Comparison of ENCODE assay signal across 24 cellular contexts in genomic region chr14:24269368-24269767, GRCh38. TPM values are rescaled to one million over a fixed set of nuclear protein-coding genes. Genes with fewer than 3 reads are reported as not detected.
DNase-seq lines count a peak whose midpoint lies in the region; ATAC-seq, FAIRE-seq and TF ChIP-seq lines count a peak whose summit lies in the region.
"Had no signal": no experiment of that assay in that cellular context is flagged by ENCODE, and none has a peak within 500 bp of the region (broad histone marks: within the 10 kb centered on the region; RNA-seq: fewer than 3 reads in every experiment).

No MANE protein-coding gene starts in this region.

- H3K9me3 Mint-ChIP-seq in natural killer cell (no peaks in the 10 kb centered on the region), T-cell (no peaks in the 10 kb centered on the region), type B pancreatic cell (no peaks in the 10 kb centered on the region)
- H3K9me3 Mint-ChIP-seq in natural killer cell treated with Interleukin-12 subunit alpha and Interleukin-12 subunit beta and Interleukin-15 and Interleukin-18, amount 100 ng/mL, for 72 hours: no peaks in the 10 kb centered on the region
- no peaks in the 10 kb centered on the region for H3K9me3 Mint-ChIP-seq in effector memory CD8-positive, alpha-beta T cell
- H3K9me3 Mint-ChIP-seq: CD8-positive, alpha-beta memory T cell; GM23338 had no signal

- H3K36me3 Mint-ChIP-seq in natural killer cell: peaks cover 11% of the 10 kb centered on the region
- H3K36me3 Mint-ChIP-seq in natural killer cell treated with Interleukin-12 subunit alpha and Interleukin-12 subunit beta and Interleukin-15 and Interleukin-18, amount 100 ng/mL, for 72 hours: no peaks in the 10 kb centered on the region
- H3K36me3 Mint-ChIP-seq in T-cell: peaks cover 34% of the 10 kb centered on the region
- H3K36me3 Mint-ChIP-seq in type B pancreatic cell: peaks cover 4% of the 10 kb centered on the region
- H3K36me3 Mint-ChIP-seq in effector memory CD8-positive, alpha-beta T cell (ENCODE audit: insufficient read depth): peaks cover 36% of the 10 kb centered on the region

- H2AFZ ChIP-seq in HepG2 (ENCODE audit: low read length): no peak overlapping the region
- H2AFZ ChIP-seq: GM23338 had no signal

- no peaks in the 10 kb centered on the region for H4K20me1 ChIP-seq in HepG2 (ENCODE audit: insufficient read depth, low read length)
- H4K20me1 ChIP-seq: BLaER1 had no signal

- CTCF ChIA-PET in T-cell (lab: Charles Lee): interaction anchor here (0.7 to 2.6 kb wide), 5 partner anchors 21 to 27 kb away, joined by 3 to 30 read pairs (median 3); partner anchors contain the start of gene TINF2 (in 1 of the 2)
- CTCF ChIA-PET in HepG2 (lab: Yijun Ruan, JAX; ENCODE audit: low intra/inter-chr PET ratio, low total read pairs): no interaction called here

- no peak overlapping the region for H3K4me2 ChIP-seq in HepG2 (ENCODE audit: low read depth, low read length)
- H3K4me2 ChIP-seq: BLaER1, GM23338 had no signal

- H3K9ac ChIP-seq in HepG2 (ENCODE audit: insufficient read depth, low read depth, low read length): no peak overlapping the region
- H3K9ac ChIP-seq: BLaER1 had no signal

- POLR2A ChIA-PET in T-cell (lab: Charles Lee): interaction anchor here in 1 of 2 donors (0.8 kb wide), 1 partner anchor 61 kb away, joined by 3 read pairs; no protein-coding TSS in a partner anchor
- POLR2A ChIA-PET in HepG2 (lab: Yijun Ruan, JAX): interaction anchor here (1.0 to 16.5 kb wide), 7 partner anchors 11 to 123 kb away, joined by 3 to 435 read pairs (median 42); partner anchors contain the start of genes DHRS1, GMPR2, NEDD8 and NOP9

- peaks cover 4% of the 10 kb centered on the region for H3K79me2 ChIP-seq in HepG2 (ENCODE audit: insufficient read depth, low read length)

- H3K27ac Mint-ChIP-seq in natural killer cell: peak overlapping the region in 1 of 2 donors; percentile 47
- no peak overlapping the region for H3K27ac Mint-ChIP-seq in natural killer cell treated with Interleukin-12 subunit alpha and Interleukin-12 subunit beta and Interleukin-15 and Interleukin-18, amount 100 ng/mL, for 72 hours
- H3K27ac Mint-ChIP-seq in T-cell: peak overlapping the region in 1 of 2 donors; percentile 19
- H3K27ac Mint-ChIP-seq in type B pancreatic cell: no peak overlapping the region
- H3K27ac Mint-ChIP-seq in effector memory CD8-positive, alpha-beta T cell: no peak overlapping the region
- H3K27ac Mint-ChIP-seq: GM23338 had no signal

- DNase-seq in natural killer cell (no peak), T-cell (no peak), HepG2 (ENCODE audit: low spot score) (no peak), type B pancreatic cell (ENCODE audit: extremely low spot score, unreplicated experiment) (no peak), urothelium cell line (ENCODE audit: low spot score) (no peak)
- DNase-seq in natural killer cell treated with Interleukin-12 subunit alpha and Interleukin-12 subunit beta and Interleukin-15 and Interleukin-18, amount 100 ng/mL, for 72 hours (ENCODE audit: low spot score): no peak
- DNase-seq in central memory CD4-positive, alpha-beta T cell: no peak
- DNase-seq in effector memory CD8-positive, alpha-beta T cell: no peak
- DNase-seq: Calu3, DMS153, KG1, NCI-H1105 treated with DMSO at 0.1 percent for 48 hours, NCI-H187, NCI-H446, NCI-H526, OCI-M1, Right ventricle myocardium superior had no signal

- TF ChIP-seq CTCF in natural killer cell (IDR thresholded peaks at IDR 0.05): no peak
- TF ChIP-seq CTCF in HepG2 (CRISPR knock-in tag; IDR thresholded peaks at IDR 0.05): no peak
- no peak for TF ChIP-seq CTCF in type B pancreatic cell (conservative IDR thresholded peaks at IDR 0.05)

- H3K4me3 ChIP-seq in HepG2 (replicated peaks in 1 of 3; ENCODE audit: insufficient read depth in 1 of 3, low read depth in 2 of 3, low read length in 3 of 3): no peak overlapping the region
- H3K4me3 ChIP-seq: BLaER1, GM23338 had no signal

- intact Hi-C loops in natural killer cell (cut with micrococcal nuclease) (no loop called here), HepG2 (cut with micrococcal nuclease; ENCODE audit: unreplicated experiment) (no loop called here)

- in situ Hi-C loops in HepG2 (cut with HindIII; ENCODE audit: extremely low pct_ligation_motif_present, low pct_unique_long_range_greater_than_20kb): no loop called here

- H3K4me3 Mint-ChIP-seq in natural killer cell (peak overlapping the region; percentile 40), T-cell (peak overlapping the region in 2 of 3 donors; percentile 6 to 9), type B pancreatic cell (peak overlapping the region; percentile 64)
- no peak overlapping the region for H3K4me3 Mint-ChIP-seq in natural killer cell treated with Interleukin-12 subunit alpha and Interleukin-12 subunit beta and Interleukin-15 and Interleukin-18, amount 100 ng/mL, for 72 hours
- peak overlapping the region in 1 of 2 donors; percentile 18 for H3K4me3 Mint-ChIP-seq in effector memory CD8-positive, alpha-beta T cell
- H3K4me3 Mint-ChIP-seq: GM23338 had no signal

- no peak for TF ChIP-seq RAD21 in HepG2 (CRISPR knock-in tag; IDR thresholded peaks at IDR 0.05)

- H3K36me3 ChIP-seq in HepG2 (replicated peaks in 1 of 2; ENCODE audit: control insufficient read depth in 1 of 2, insufficient read depth in 2 of 2, low read length in 2 of 2): peaks cover 19 to 38% of the 10 kb centered on the region in 2 experiments; a peak in 4 of 5 replicates

- ATAC-seq in natural killer cell (no peak), T-cell (replicated peaks in 1 of 4) (no peak), HepG2 (no peak)
- no peak for ATAC-seq in natural killer cell treated with Interleukin-12 subunit alpha and Interleukin-12 subunit beta and Interleukin-15 and Interleukin-18, amount 100 ng/mL, for 72 hours
- ATAC-seq in effector memory CD8-positive, alpha-beta T cell (replicated peaks): no peak
- ATAC-seq: GM23338, HCT116 had no signal

- BruUV-seq in HepG2 (replicated peaks; lab: Mats Ljungman, UMichigan): no TSS peak

- TF ChIP-seq EP300 in HepG2 (IDR thresholded peaks at IDR 0.05; ENCODE audit: low read depth in 2 of 2, low read length in 2 of 2) (no peak), HepG2 (CRISPR knock-in tag; IDR thresholded peaks at IDR 0.05; ENCODE audit: borderline replicate concordance) (no peak)

- TF ChIP-seq POLR2A in HepG2 (IDR thresholded peaks at IDR 0.05; ENCODE audit: insufficient read depth in 1 of 2, low read depth in 2 of 2, low read length in 2 of 2): no peak

- H3K4me1 ChIP-seq in HepG2 (ENCODE audit: insufficient read depth, low read length): peaks cover 22% of the 10 kb centered on the region

- H3K4me1 Mint-ChIP-seq in natural killer cell: peaks cover 25 to 30% of the 10 kb centered on the region in 2 donors
- H3K4me1 Mint-ChIP-seq in natural killer cell treated with Interleukin-12 subunit alpha and Interleukin-12 subunit beta and Interleukin-15 and Interleukin-18, amount 100 ng/mL, for 72 hours (ENCODE audit: low read depth in 2 of 2): peaks cover 40 to 44% of the 10 kb centered on the region in 2 donors
- H3K4me1 Mint-ChIP-seq in T-cell: peaks cover 34 to 41% (median 35%) of the 10 kb centered on the region in 3 donors
- peaks cover 15% of the 10 kb centered on the region for H3K4me1 Mint-ChIP-seq in type B pancreatic cell (ENCODE audit: unreplicated experiment)
- H3K4me1 Mint-ChIP-seq in effector memory CD8-positive, alpha-beta T cell (ENCODE audit: low read depth in 2 of 2): peaks cover 24 to 34% of the 10 kb centered on the region in 2 donors

- no peaks in the 10 kb centered on the region for H3K27me3 Mint-ChIP-seq in natural killer cell (ENCODE audit: low read depth in 2 of 2)
- no peaks in the 10 kb centered on the region for H3K27me3 Mint-ChIP-seq in natural killer cell treated with Interleukin-12 subunit alpha and Interleukin-12 subunit beta and Interleukin-15 and Interleukin-18, amount 100 ng/mL, for 72 hours
- no peaks in the 10 kb centered on the region for H3K27me3 Mint-ChIP-seq in T-cell
- no peaks in the 10 kb centered on the region for H3K27me3 Mint-ChIP-seq in type B pancreatic cell
- no peaks in the 10 kb centered on the region for H3K27me3 Mint-ChIP-seq in effector memory CD8-positive, alpha-beta T cell

- no peaks in the 10 kb centered on the region for H3K9me3 ChIP-seq in HepG2 (ENCODE audit: low read length)
- H3K9me3 ChIP-seq: BLaER1 had no signal

- no peak overlapping the region for H3K27ac ChIP-seq in HepG2 (ENCODE audit: extremely low read length, insufficient read depth, low read length)
- H3K27ac ChIP-seq: BLaER1 had no signal

- 95% methylated on average over 8 of the region's 8 CpGs for WGBS in HepG2 (ENCODE audit: low lambda C conversion rate)

- H3K27me3 ChIP-seq in HepG2 (ENCODE audit: control insufficient read depth in 1 of 2, insufficient read depth in 2 of 2, low read length in 2 of 2): no peaks in the 10 kb centered on the region; a peak in 1 of 5 replicates
- H3K27me3 ChIP-seq: BLaER1 had no signal

- no peak for FAIRE-seq in HepG2 (lab: Jason Lieb, UNC)
- no peak for FAIRE-seq in urothelium cell line (lab: Jason Lieb, UNC)
- FAIRE-seq: G401.6, GM18507, RCC 7860 had no signal

RNA-seq across cellular contexts. Expression of gene RABGGTA, which starts 2.0 kb away (rescaled TPM):
- total RNA-seq in natural killer cell (10 to 100 TPM; 72.9 to 95.1 (median 88.5) TPM), T-cell (10 to 100 TPM; 49.3 to 66.5 (median 62.4) TPM), HepG2 (2016; rRNA removed; fragmentation: Illumina TruSeq; extraction: Trizol) (31.2 and 57.9 TPM in 2 replicates), type B pancreatic cell (ENCODE audit: low replicate concordance) (31.1 and 39.2 TPM in 2 replicates)
- 10 to 100 TPM; 37.6 to 47.5 TPM for total RNA-seq in natural killer cell treated with Interleukin-12 subunit alpha and Interleukin-12 subunit beta and Interleukin-15 and Interleukin-18, amount 100 ng/mL, for 72 hours
- total RNA-seq in HepG2 (2016; cell fraction: cytosol; rRNA removed; fragmentation: Illumina TruSeq; extraction: Trizol; ENCODE audit: low read depth): 53.1 and 55.5 TPM in 2 replicates
- total RNA-seq in HepG2 (2016; cell fraction: insoluble cytoplasmic fraction; rRNA removed; fragmentation: Illumina TruSeq; extraction: Trizol): 28.7 and 55.2 TPM in 2 replicates
- 39.6 and 50.8 TPM in 2 replicates for total RNA-seq in HepG2 (2016; cell fraction: membrane; rRNA removed; fragmentation: Illumina TruSeq; extraction: Trizol)
- total RNA-seq in HepG2 (2016; cell fraction: nucleus; rRNA removed; fragmentation: Illumina TruSeq; extraction: Trizol): 73.3 and 76.1 TPM in 2 replicates
- polyA plus RNA-seq in HepG2 (2011; rRNA removed): 90.8 and 111 TPM in 2 replicates
- 39.6 and 61.4 TPM in 2 replicates for polyA plus RNA-seq in HepG2 (2011; cell fraction: cytosol; rRNA removed)
- polyA plus RNA-seq in HepG2 (2011; cell fraction: nucleus; rRNA removed): 727 and 889 TPM in 2 replicates
- polyA plus RNA-seq in HepG2 (2012): 57.8 and 65.9 TPM in 2 replicates
- polyA plus RNA-seq in HepG2 (2016; cell fraction: cytosol; fragmentation: Illumina TruSeq; extraction: Trizol; ENCODE audit: low read depth): 23.3 and 25.5 TPM in 2 replicates
- polyA plus RNA-seq in HepG2 (2016; cell fraction: insoluble cytoplasmic fraction; fragmentation: Illumina TruSeq; extraction: Trizol; ENCODE audit: low read depth): 26.2 and 35.5 TPM in 2 replicates
- 26.4 and 35.2 TPM in 2 replicates for polyA plus RNA-seq in HepG2 (2016; cell fraction: membrane; fragmentation: Illumina TruSeq; extraction: Trizol; ENCODE audit: low read depth)
- 187 and 194 TPM in 2 replicates for polyA plus RNA-seq in HepG2 (2016; cell fraction: nucleus; fragmentation: Illumina TruSeq; extraction: Trizol; ENCODE audit: insufficient read depth, low read depth)
- 110 and 204 TPM in 2 replicates for polyA minus RNA-seq in HepG2 (2011; rRNA and poly(A)+ RNA removed; ENCODE audit: low replicate concordance)
- polyA minus RNA-seq in HepG2 (2011; cell fraction: cytosol; rRNA and poly(A)+ RNA removed): 28.8 and 31.7 TPM in 2 replicates
- polyA minus RNA-seq in HepG2 (2011; cell fraction: nucleus; rRNA and poly(A)+ RNA removed): 149 and 154 TPM in 2 replicates

RNA-seq across cellular contexts. Expression of gene TGM1, which starts 6.4 kb away (rescaled TPM):
- total RNA-seq in natural killer cell (1 to 10 TPM; 1.7 to 4.9 (median 4.7) TPM), T-cell (10 to 100 TPM in 2 of 5 donors, 1 to 10 TPM in 3; 4.9 to 13.5 (median 9.4) TPM), HepG2 (2016; rRNA removed; fragmentation: Illumina TruSeq; extraction: Trizol) (1.9 and 3.2 TPM in 2 replicates), type B pancreatic cell (ENCODE audit: low replicate concordance) (10.1 and 16.6 TPM in 2 replicates)
- 1 to 10 TPM; 2.5 to 8.7 TPM for total RNA-seq in natural killer cell treated with Interleukin-12 subunit alpha and Interleukin-12 subunit beta and Interleukin-15 and Interleukin-18, amount 100 ng/mL, for 72 hours
- total RNA-seq in HepG2 (2016; cell fraction: cytosol; rRNA removed; fragmentation: Illumina TruSeq; extraction: Trizol; ENCODE audit: low read depth): 2.0 and 2.8 TPM in 2 replicates
- 0.86 and 4.5 TPM in 2 replicates for total RNA-seq in HepG2 (2016; cell fraction: insoluble cytoplasmic fraction; rRNA removed; fragmentation: Illumina TruSeq; extraction: Trizol)
- 2.8 and 3.2 TPM in 2 replicates for total RNA-seq in HepG2 (2016; cell fraction: membrane; rRNA removed; fragmentation: Illumina TruSeq; extraction: Trizol)
- total RNA-seq in HepG2 (2016; cell fraction: nucleus; rRNA removed; fragmentation: Illumina TruSeq; extraction: Trizol): 5.9 and 9.4 TPM in 2 replicates
- 9.5 and 10.6 TPM in 2 replicates for polyA plus RNA-seq in HepG2 (2011; rRNA removed)
- 2.8 and 4.4 TPM in 2 replicates for polyA plus RNA-seq in HepG2 (2011; cell fraction: cytosol; rRNA removed)
- polyA plus RNA-seq in HepG2 (2011; cell fraction: nucleus; rRNA removed): 70.4 and 118 TPM in 2 replicates
- polyA plus RNA-seq in HepG2 (2012): 5.0 and 6.8 TPM in 2 replicates
- 1.5 and 2.0 TPM in 2 replicates for polyA plus RNA-seq in HepG2 (2016; cell fraction: cytosol; fragmentation: Illumina TruSeq; extraction: Trizol; ENCODE audit: low read depth)
- polyA plus RNA-seq in HepG2 (2016; cell fraction: insoluble cytoplasmic fraction; fragmentation: Illumina TruSeq; extraction: Trizol; ENCODE audit: low read depth): 1.4 and 1.7 TPM in 2 replicates
- 1.9 and 2.6 TPM in 2 replicates for polyA plus RNA-seq in HepG2 (2016; cell fraction: membrane; fragmentation: Illumina TruSeq; extraction: Trizol; ENCODE audit: low read depth)
- 19.1 and 23.5 TPM in 2 replicates for polyA plus RNA-seq in HepG2 (2016; cell fraction: nucleus; fragmentation: Illumina TruSeq; extraction: Trizol; ENCODE audit: insufficient read depth, low read depth)
- polyA minus RNA-seq in HepG2 (2011; rRNA and poly(A)+ RNA removed; ENCODE audit: low replicate concordance): 10.5 and 15.8 TPM in 2 replicates
- 1.6 TPM in 1 of 2 replicates, not detected in the other for polyA minus RNA-seq in HepG2 (2011; cell fraction: cytosol; rRNA and poly(A)+ RNA removed)
- polyA minus RNA-seq in HepG2 (2011; cell fraction: nucleus; rRNA and poly(A)+ RNA removed): 19.0 and 26.3 TPM in 2 replicates
- polyA plus RNA-seq: CD8-positive, alpha-beta memory T cell had no signal

RNA-seq across cellular contexts. Expression of gene TINF2, which starts 26.9 kb away (rescaled TPM):
- total RNA-seq in natural killer cell (100 to 1,000 TPM; 158 to 269 (median 176) TPM), T-cell (100 to 1,000 TPM; 119 to 160 (median 139) TPM), HepG2 (2016; rRNA removed; fragmentation: Illumina TruSeq; extraction: Trizol) (73.5 and 73.7 TPM in 2 replicates), type B pancreatic cell (ENCODE audit: low replicate concordance) (41.0 and 58.6 TPM in 2 replicates)
- 100 to 1,000 TPM in 1 of 2 donors, 10 to 100 TPM in 1; 77.7 to 103 TPM for total RNA-seq in natural killer cell treated with Interleukin-12 subunit alpha and Interleukin-12 subunit beta and Interleukin-15 and Interleukin-18, amount 100 ng/mL, for 72 hours
- total RNA-seq in HepG2 (2016; cell fraction: cytosol; rRNA removed; fragmentation: Illumina TruSeq; extraction: Trizol; ENCODE audit: low read depth): 13.7 and 18.4 TPM in 2 replicates
- total RNA-seq in HepG2 (2016; cell fraction: insoluble cytoplasmic fraction; rRNA removed; fragmentation: Illumina TruSeq; extraction: Trizol): 68.8 and 73.9 TPM in 2 replicates
- 41.9 and 48.5 TPM in 2 replicates for total RNA-seq in HepG2 (2016; cell fraction: membrane; rRNA removed; fragmentation: Illumina TruSeq; extraction: Trizol)
- total RNA-seq in HepG2 (2016; cell fraction: nucleus; rRNA removed; fragmentation: Illumina TruSeq; extraction: Trizol): 48.8 and 53.9 TPM in 2 replicates
- 52.0 and 59.8 TPM in 2 replicates for polyA plus RNA-seq in HepG2 (2011; rRNA removed)
- 32.2 and 34.7 TPM in 2 replicates for polyA plus RNA-seq in HepG2 (2011; cell fraction: cytosol; rRNA removed)
- 73.2 and 83.2 TPM in 2 replicates for polyA plus RNA-seq in HepG2 (2011; cell fraction: nucleus; rRNA removed)
- 36.1 and 60.0 TPM in 2 replicates for polyA plus RNA-seq in HepG2 (2012)
- polyA plus RNA-seq in HepG2 (2016; cell fraction: cytosol; fragmentation: Illumina TruSeq; extraction: Trizol; ENCODE audit: low read depth): 10.3 and 11.1 TPM in 2 replicates
- 65.8 and 69.3 TPM in 2 replicates for polyA plus RNA-seq in HepG2 (2016; cell fraction: insoluble cytoplasmic fraction; fragmentation: Illumina TruSeq; extraction: Trizol; ENCODE audit: low read depth)
- 26.7 and 30.0 TPM in 2 replicates for polyA plus RNA-seq in HepG2 (2016; cell fraction: membrane; fragmentation: Illumina TruSeq; extraction: Trizol; ENCODE audit: low read depth)
- 53.3 and 55.1 TPM in 2 replicates for polyA plus RNA-seq in HepG2 (2016; cell fraction: nucleus; fragmentation: Illumina TruSeq; extraction: Trizol; ENCODE audit: insufficient read depth, low read depth)
- 36.9 and 44.7 TPM in 2 replicates for polyA minus RNA-seq in HepG2 (2011; rRNA and poly(A)+ RNA removed; ENCODE audit: low replicate concordance)
- polyA minus RNA-seq in HepG2 (2011; cell fraction: cytosol; rRNA and poly(A)+ RNA removed): 25.1 and 30.9 TPM in 2 replicates
- polyA minus RNA-seq in HepG2 (2011; cell fraction: nucleus; rRNA and poly(A)+ RNA removed): 82.3 and 93.4 TPM in 2 replicates

RNA-seq across cellular contexts. Expression of gene DHRS1, which starts 30.2 kb away (rescaled TPM):
- total RNA-seq in natural killer cell (10 to 100 TPM; 39.8 to 59.0 (median 43.3) TPM), T-cell (10 to 100 TPM; 34.2 to 47.6 (median 39.1) TPM), HepG2 (2016; rRNA removed; fragmentation: Illumina TruSeq; extraction: Trizol) (46.3 and 60.8 TPM in 2 replicates), type B pancreatic cell (ENCODE audit: low replicate concordance) (31.4 and 32.9 TPM in 2 replicates)
- total RNA-seq in natural killer cell treated with Interleukin-12 subunit alpha and Interleukin-12 subunit beta and Interleukin-15 and Interleukin-18, amount 100 ng/mL, for 72 hours: 10 to 100 TPM; 15.6 to 17.4 TPM
- 11.6 and 11.9 TPM in 2 replicates for total RNA-seq in HepG2 (2016; cell fraction: cytosol; rRNA removed; fragmentation: Illumina TruSeq; extraction: Trizol; ENCODE audit: low read depth)
- total RNA-seq in HepG2 (2016; cell fraction: insoluble cytoplasmic fraction; rRNA removed; fragmentation: Illumina TruSeq; extraction: Trizol): 42.0 and 55.8 TPM in 2 replicates
- total RNA-seq in HepG2 (2016; cell fraction: membrane; rRNA removed; fragmentation: Illumina TruSeq; extraction: Trizol): 12.0 and 12.3 TPM in 2 replicates
- total RNA-seq in HepG2 (2016; cell fraction: nucleus; rRNA removed; fragmentation: Illumina TruSeq; extraction: Trizol): 49.1 and 52.1 TPM in 2 replicates
- polyA plus RNA-seq in HepG2 (2011; rRNA removed): 49.8 and 52.2 TPM in 2 replicates
- polyA plus RNA-seq in HepG2 (2011; cell fraction: cytosol; rRNA removed): 67.8 and 85.2 TPM in 2 replicates
- 332 and 353 TPM in 2 replicates for polyA plus RNA-seq in HepG2 (2011; cell fraction: nucleus; rRNA removed)
- polyA plus RNA-seq in HepG2 (2012): 61.8 and 63.4 TPM in 2 replicates
- 5.3 and 7.0 TPM in 2 replicates for polyA plus RNA-seq in HepG2 (2016; cell fraction: cytosol; fragmentation: Illumina TruSeq; extraction: Trizol; ENCODE audit: low read depth)
- polyA plus RNA-seq in HepG2 (2016; cell fraction: insoluble cytoplasmic fraction; fragmentation: Illumina TruSeq; extraction: Trizol; ENCODE audit: low read depth): 57.6 and 62.6 TPM in 2 replicates
- polyA plus RNA-seq in HepG2 (2016; cell fraction: membrane; fragmentation: Illumina TruSeq; extraction: Trizol; ENCODE audit: low read depth): 8.9 and 12.3 TPM in 2 replicates
- 109 and 114 TPM in 2 replicates for polyA plus RNA-seq in HepG2 (2016; cell fraction: nucleus; fragmentation: Illumina TruSeq; extraction: Trizol; ENCODE audit: insufficient read depth, low read depth)
- 61.8 and 172 TPM in 2 replicates for polyA minus RNA-seq in HepG2 (2011; rRNA and poly(A)+ RNA removed; ENCODE audit: low replicate concordance)
- polyA minus RNA-seq in HepG2 (2011; cell fraction: cytosol; rRNA and poly(A)+ RNA removed): 39.8 and 45.8 TPM in 2 replicates
- 57.2 and 59.4 TPM in 2 replicates for polyA minus RNA-seq in HepG2 (2011; cell fraction: nucleus; rRNA and poly(A)+ RNA removed)

RNA-seq across cellular contexts. Expression of gene NOP9, which starts 30.3 kb away (rescaled TPM):
- total RNA-seq in natural killer cell: 10 to 100 TPM; 34.9 to 47.8 (median 39.2) TPM
- total RNA-seq in natural killer cell treated with Interleukin-12 subunit alpha and Interleukin-12 subunit beta and Interleukin-15 and Interleukin-18, amount 100 ng/mL, for 72 hours: 10 to 100 TPM; 38.5 to 59.0 TPM
- total RNA-seq in T-cell: 10 to 100 TPM; 29.7 to 33.2 (median 30.8) TPM
- 61.6 and 64.5 TPM in 2 replicates for total RNA-seq in HepG2 (2016; rRNA removed; fragmentation: Illumina TruSeq; extraction: Trizol)
- 2.7 and 3.4 TPM in 2 replicates for total RNA-seq in HepG2 (2016; cell fraction: cytosol; rRNA removed; fragmentation: Illumina TruSeq; extraction: Trizol; ENCODE audit: low read depth)
- total RNA-seq in HepG2 (2016; cell fraction: insoluble cytoplasmic fraction; rRNA removed; fragmentation: Illumina TruSeq; extraction: Trizol): 58.5 and 62.7 TPM in 2 replicates
- total RNA-seq in HepG2 (2016; cell fraction: membrane; rRNA removed; fragmentation: Illumina TruSeq; extraction: Trizol): 11.3 and 12.5 TPM in 2 replicates
- total RNA-seq in HepG2 (2016; cell fraction: nucleus; rRNA removed; fragmentation: Illumina TruSeq; extraction: Trizol): 38.6 and 43.3 TPM in 2 replicates
- 24.5 and 33.8 TPM in 2 replicates for polyA plus RNA-seq in HepG2 (2011; rRNA removed)
- polyA plus RNA-seq in HepG2 (2011; cell fraction: cytosol; rRNA removed): 19.8 and 21.2 TPM in 2 replicates
- polyA plus RNA-seq in HepG2 (2011; cell fraction: nucleus; rRNA removed): 82.1 and 94.5 TPM in 2 replicates
- polyA plus RNA-seq in HepG2 (2012): 28.7 and 29.6 TPM in 2 replicates
- polyA plus RNA-seq in HepG2 (2016; cell fraction: cytosol; fragmentation: Illumina TruSeq; extraction: Trizol; ENCODE audit: low read depth): 1.9 and 2.1 TPM in 2 replicates
- polyA plus RNA-seq in HepG2 (2016; cell fraction: insoluble cytoplasmic fraction; fragmentation: Illumina TruSeq; extraction: Trizol; ENCODE audit: low read depth): 38.5 and 40.4 TPM in 2 replicates
- polyA plus RNA-seq in HepG2 (2016; cell fraction: membrane; fragmentation: Illumina TruSeq; extraction: Trizol; ENCODE audit: low read depth): 3.8 and 5.1 TPM in 2 replicates
- polyA plus RNA-seq in HepG2 (2016; cell fraction: nucleus; fragmentation: Illumina TruSeq; extraction: Trizol; ENCODE audit: insufficient read depth, low read depth): 39.2 and 41.4 TPM in 2 replicates
- 80.1 and 104 TPM in 2 replicates for polyA minus RNA-seq in HepG2 (2011; rRNA and poly(A)+ RNA removed; ENCODE audit: low replicate concordance)
- 32.3 and 42.1 TPM in 2 replicates for polyA minus RNA-seq in HepG2 (2011; cell fraction: cytosol; rRNA and poly(A)+ RNA removed)
- polyA minus RNA-seq in HepG2 (2011; cell fraction: nucleus; rRNA and poly(A)+ RNA removed): 65.5 and 77.8 TPM in 2 replicates
- 26.2 and 33.9 TPM in 2 replicates for total RNA-seq in type B pancreatic cell (ENCODE audit: low replicate concordance)
